Comparison of ENCODE assay signal across 8 cellular contexts in the genomic region with DNA sequence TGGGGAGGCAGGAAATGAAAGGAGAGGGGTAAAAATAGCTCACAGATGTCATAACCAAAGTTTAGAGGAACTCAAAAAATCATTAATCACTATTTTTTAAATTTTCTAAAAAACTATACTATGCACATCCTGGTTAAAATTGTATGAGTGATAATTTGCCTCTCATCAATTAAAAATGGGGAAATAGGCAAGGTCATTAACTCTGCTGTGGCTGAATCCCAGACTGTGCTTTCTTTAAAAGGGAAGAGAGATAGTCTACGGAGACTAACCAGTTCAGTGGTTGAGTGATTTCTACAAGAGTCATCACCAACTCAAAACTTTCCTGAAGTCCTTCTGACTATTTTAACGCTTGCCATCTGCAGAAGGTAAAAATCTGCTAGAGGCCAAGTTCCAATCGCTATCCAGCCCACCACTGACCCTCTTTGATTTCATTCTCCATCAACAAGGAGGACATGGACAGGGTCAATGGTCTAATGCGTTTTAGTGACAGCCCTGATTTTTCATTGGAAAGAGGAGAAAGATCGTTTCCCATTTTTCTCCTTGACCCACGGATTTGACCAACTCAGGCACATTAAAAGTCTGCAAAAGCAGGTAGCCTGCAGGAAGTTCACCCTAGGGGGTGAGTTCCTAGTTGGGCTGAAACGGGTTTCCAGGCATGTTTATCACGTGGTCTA. TPM values are rescaled to one million over a fixed set of nuclear protein-coding genes. Genes with fewer than 3 reads are reported as not detected.
DNase-seq lines count a peak whose midpoint lies in the region; ATAC-seq and TF ChIP-seq lines count a peak whose summit lies in the region.

No MANE protein-coding gene starts in this region.

- H3K4me1 Mint-ChIP-seq in T-helper 1 cell treated with Interleukin-12 subunit alpha and Interleukin-12 subunit beta and Interleukin-4 antibody, amounts not matched to agents 30 μg/mL and 1 μg/mL, for 36 hours (ENCODE audit: low read depth), result peaks cover 52% of the 10 kb centered on the region

- intact Hi-C loops in mucosa of descending colon (cut with DNase I, micrococcal nuclease), result no loop called here

- H3K4me1 ChIP-seq in mucosa of descending colon (ENCODE audit: low read depth), result peaks cover 38% of the 10 kb centered on the region

- no peaks in the 10 kb centered on the region for H3K9me3 ChIP-seq in mucosa of descending colon

- peaks cover 29% of the 10 kb centered on the region for H3K9me3 Mint-ChIP-seq in T-helper 1 cell treated with Interleukin-12 subunit alpha and Interleukin-12 subunit beta and Interleukin-4 antibody, amounts not matched to agents 30 μg/mL and 1 μg/mL, for 36 hours

- DNase-seq in T-helper 1 cell (no peak), NCI-H69 (lab: John Stamatoyannopoulos, UW) (peak; percentile 67), choroid plexus epithelial cell (ENCODE audit: low read depth) (no peak), mucosa of descending colon (no peak), DMS 273 (lab: John Stamatoyannopoulos, UW; ENCODE audit: unreplicated experiment) (no peak)
- DNase-seq in activated CD8-positive, alpha-beta memory T cell treated with anti-CD3 and anti-CD28 coated beads for 24 hours, result no peak

- peak overlapping the region; percentile 60 for H3K27ac Mint-ChIP-seq in T-helper 1 cell treated with Interleukin-12 subunit alpha and Interleukin-12 subunit beta and Interleukin-4 antibody, amounts not matched to agents 30 μg/mL and 1 μg/mL, for 36 hours

- TF ChIP-seq CTCF in choroid plexus epithelial cell (conservative IDR thresholded peaks at IDR 0.05; ENCODE audit: low read depth, low read length) (no peak), mucosa of descending colon (IDR thresholded peaks at IDR 0.05) (no peak)

- H3K4me3 ChIP-seq in choroid plexus epithelial cell (ENCODE audit: low read depth, low read length) (peak overlapping the region; percentile 75), mucosa of descending colon (peak overlapping the region; percentile 98)

- peak overlapping the region; percentile 74 for H3K4me3 Mint-ChIP-seq in T-helper 1 cell treated with Interleukin-12 subunit alpha and Interleukin-12 subunit beta and Interleukin-4 antibody, amounts not matched to agents 30 μg/mL and 1 μg/mL, for 36 hours

- ATAC-seq in HG02588 (IDR thresholded peaks at IDR 0.05; ENCODE audit: unreplicated experiment) (peak; percentile 20), mucosa of descending colon (peak; percentile 33)

- H3K27me3 Mint-ChIP-seq in T-helper 1 cell treated with Interleukin-12 subunit alpha and Interleukin-12 subunit beta and Interleukin-4 antibody, amounts not matched to agents 30 μg/mL and 1 μg/mL, for 36 hours (ENCODE audit: low read depth), result peaks cover 9% of the 10 kb centered on the region

- H3K36me3 Mint-ChIP-seq in T-helper 1 cell treated with Interleukin-12 subunit alpha and Interleukin-12 subunit beta and Interleukin-4 antibody, amounts not matched to agents 30 μg/mL and 1 μg/mL, for 36 hours (ENCODE audit: low read depth), result peaks cover 43% of the 10 kb centered on the region

- no peaks in the 10 kb centered on the region for H3K36me3 ChIP-seq in mucosa of descending colon (ENCODE audit: low read depth)

RNA-seq across cellular contexts. Expression of a gene that starts 0.8 kb away (rescaled TPM):
- total RNA-seq in mucosa of descending colon, result 100 to 1,000 TPM; 136 to 238 (median 153) TPM
